Comparison of ENCODE assay signal across 1 cellular context in the genomic region with DNA sequence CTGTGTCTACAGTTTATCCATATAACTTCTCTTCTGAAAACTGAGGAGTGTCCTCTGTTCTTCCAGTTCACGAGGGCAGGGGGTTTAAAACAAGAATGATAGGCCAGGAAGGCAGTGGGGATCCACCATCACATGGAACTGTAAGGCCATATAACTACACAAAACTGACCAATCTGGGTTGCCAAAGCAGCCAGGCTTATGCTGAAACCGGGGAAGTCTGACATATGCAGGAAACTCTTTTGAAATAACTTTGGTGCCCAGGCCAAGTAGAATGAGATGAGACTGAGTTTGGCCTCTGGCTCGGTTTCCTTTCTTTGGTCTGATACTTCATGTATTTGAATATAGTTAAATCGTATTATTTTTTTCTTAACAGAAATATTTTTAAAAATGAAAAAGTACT.
TF ChIP-seq lines count a peak whose summit lies in the region.

No MANE protein-coding gene starts in this region.

TF ChIP-seq in HepG2, 621 proteins besides CTCF, POLR2A, EP300 and RAD21:
- TF ChIP-seq ESRRA (CRISPR knock-in tag; IDR thresholded peaks at IDR 0.05; ENCODE audit: low read depth) (no peak), MBNL3 (CRISPR knock-in tag; conservative IDR thresholded peaks at IDR 0.05) (no peak), ZNF652 (CRISPR knock-in tag; IDR thresholded peaks at IDR 0.05; ENCODE audit: borderline replicate concordance, low read depth) (no peak), TFAP4 (IDR thresholded peaks at IDR 0.05; ENCODE audit: borderline replicate concordance, low read depth) (no peak), ZNF44 (CRISPR knock-in tag; IDR thresholded peaks at IDR 0.05) (no peak), POLR2AphosphoS2 (IDR thresholded peaks at IDR 0.05; ENCODE audit: low read depth, low read length) (no peak), TBP (CRISPR knock-in tag; IDR thresholded peaks at IDR 0.05) (no peak), U2AF1 (optimal IDR thresholded peaks at IDR 0.05; ENCODE audit: low read depth, low read length) (no peak), FOSL1 (CRISPR knock-in tag; IDR thresholded peaks at IDR 0.05; ENCODE audit: borderline replicate concordance) (no peak), MEIS2 (CRISPR knock-in tag; IDR thresholded peaks at IDR 0.05) (no peak), IKZF5 (CRISPR knock-in tag; IDR thresholded peaks at IDR 0.05) (no peak), ZNF512 (CRISPR knock-in tag; IDR thresholded peaks at IDR 0.05) (no peak), ZNF879 (CRISPR knock-in tag; IDR thresholded peaks at IDR 0.05) (no peak), ZNF383 (CRISPR knock-in tag; IDR thresholded peaks at IDR 0.05; ENCODE audit: borderline replicate concordance) (no peak), FOXO1 (CRISPR knock-in tag; IDR thresholded peaks at IDR 0.05) (no peak), NR2F2 (IDR thresholded peaks at IDR 0.05; ENCODE audit: borderline replicate concordance, low read depth) (no peak), ZNF615 (CRISPR knock-in tag; IDR thresholded peaks at IDR 0.05; ENCODE audit: borderline replicate concordance) (no peak)
- TF ChIP-seq, protein P1, sequence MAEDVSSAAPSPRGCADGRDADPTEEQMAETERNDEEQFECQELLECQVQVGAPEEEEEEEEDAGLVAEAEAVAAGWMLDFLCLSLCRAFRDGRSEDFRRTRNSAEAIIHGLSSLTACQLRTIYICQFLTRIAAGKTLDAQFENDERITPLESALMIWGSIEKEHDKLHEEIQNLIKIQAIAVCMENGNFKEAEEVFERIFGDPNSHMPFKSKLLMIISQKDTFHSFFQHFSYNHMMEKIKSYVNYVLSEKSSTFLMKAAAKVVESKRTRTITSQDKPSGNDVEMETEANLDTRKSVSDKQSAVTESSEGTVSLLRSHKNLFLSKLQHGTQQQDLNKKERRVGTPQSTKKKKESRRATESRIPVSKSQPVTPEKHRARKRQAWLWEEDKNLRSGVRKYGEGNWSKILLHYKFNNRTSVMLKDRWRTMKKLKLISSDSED (CRISPR knock-in tag; IDR thresholded peaks at IDR 0.05) = no peak
TF ChIP-seq in HepG2: peak in this region for 0.
